25 cellular contexts compared by ENCODE assay signal in genomic region chr9:31334837-31335528, GRCh38.
A peak's percentile ranks its signal among the peaks of the same experiment; 100 is the strongest.
DNase-seq lines count a peak whose midpoint lies in the region; ATAC-seq, FAIRE-seq and TF ChIP-seq lines count a peak whose summit lies in the region.
"Had no signal": no experiment of that assay in that cellular context is flagged by ENCODE, and none has a peak within 500 bp of the region (broad histone marks: within the 10 kb centered on the region; RNA-seq: fewer than 3 reads in every experiment).

No MANE protein-coding gene starts in this region.

- H3K36me3 ChIP-seq in right atrium auricular region (no peaks in the 10 kb centered on the region), endothelial cell of umbilical vein (ENCODE audit: control insufficient read depth in 2 of 2, extremely low read depth in 1 of 2, insufficient read depth in 2 of 2, low read length in 2 of 2) (no peaks in the 10 kb centered on the region), thyroid gland (no peaks in the 10 kb centered on the region), gastroesophageal sphincter (no peaks in the 10 kb centered on the region)
- H3K36me3 ChIP-seq: ascending aorta, suprapubic skin, vagina had no signal

- ATAC-seq in Right ventricle myocardium superior (ENCODE audit: poor library complexity) (peak; percentile 49), gastroesophageal sphincter (no peak)
- ATAC-seq: activated T-cell treated with anti-CD3 and anti-CD28 coated beads, Interleukin-2, amount 50 U/mL, for 72 hours had no signal

- no peak overlapping the region for H3K4me2 ChIP-seq in endothelial cell of umbilical vein (ENCODE audit: insufficient read depth, low read length)

- H3K4me1 ChIP-seq in right atrium auricular region, result peaks cover 0 to 14% of the 10 kb centered on the region in 2 donors
- peaks cover 20% of the 10 kb centered on the region for H3K4me1 ChIP-seq in endothelial cell of umbilical vein (ENCODE audit: control insufficient read depth, extremely low read depth, insufficient read depth, low read length)
- H3K4me1 ChIP-seq in thyroid gland, result peaks cover 2 to 14% of the 10 kb centered on the region in 2 donors
- H3K4me1 ChIP-seq in gastroesophageal sphincter, result peaks cover 0 to 12% (median 0%) of the 10 kb centered on the region in 3 donors
- H3K4me1 ChIP-seq: ascending aorta, vagina had no signal

- DNase-seq in Right ventricle myocardium superior (no peak), right atrium auricular region (ENCODE audit: low spot score) (no peak), MV-4-11 (lab: John Stamatoyannopoulos, UW) (peak; percentile 35), endothelial cell of umbilical vein (ENCODE audit: low read depth, low spot score) (peak; percentile 6), thyroid gland (peak; percentile 20 to 61), activated gamma-delta T cell (lab: John Stamatoyannopoulos, UW) (no peak), NCI-H187 treated with DMSO at 0.1 percent for 48 hours (lab: John Stamatoyannopoulos, UW) (no peak)
- DNase-seq: activated CD4-positive, CD25-positive, alpha-beta regulatory T cell; activated naive CD4-positive, alpha-beta T cell treated with anti-CD3 and anti-CD28 coated beads, Interleukin-2, amount 50 U/mL, for 16 hours; activated T-cell treated with anti-CD3 and anti-CD28 coated beads, Interleukin-2, amount 50 U/mL, for 72 hours; caudate nucleus; KG1; MM.1S; NCI-H1436 treated with DMSO at 0.1 percent for 48 hours; NCI-H526 treated with DMSO at 0.1 percent for 48 hours; occipital lobe; stimulated activated CD4-positive, alpha-beta T cell treated with anti-CD3 and anti-CD28 coated beads, Interleukin-1b, Interleukin-23, amount 100 ng/mL, for 48 hours had no signal

- POLR2A ChIA-PET in endothelial cell of umbilical vein (lab: Charles Lee), result no interaction called here

- dilution Hi-C loops in endothelial cell of umbilical vein (cut with MboI; ENCODE audit: extremely low pct_ligation_motif_present, low sequenced_read_pairs), result no loop called here

- no peak overlapping the region for H3K27ac ChIP-seq in right atrium auricular region
- peak overlapping the region; percentile 41 for H3K27ac ChIP-seq in endothelial cell of umbilical vein (ENCODE audit: insufficient read depth, low read depth, low read length)
- H3K27ac ChIP-seq in thyroid gland, result peak overlapping the region in 1 of 3 donors; percentile 58
- H3K27ac ChIP-seq in gastroesophageal sphincter, result peak overlapping the region in 1 of 4 donors; percentile 11
- H3K27ac ChIP-seq: ascending aorta, C4-2B, suprapubic skin, vagina had no signal

- peak overlapping the region; percentile 28 for H2AFZ ChIP-seq in endothelial cell of umbilical vein (ENCODE audit: low read depth, low read length)

- H3K27me3 ChIP-seq in right atrium auricular region, result no peaks in the 10 kb centered on the region
- no peaks in the 10 kb centered on the region for H3K27me3 ChIP-seq in endothelial cell of umbilical vein (ENCODE audit: control insufficient read depth in 2 of 2, insufficient read depth in 2 of 2, low read length in 2 of 2)
- no peaks in the 10 kb centered on the region for H3K27me3 ChIP-seq in thyroid gland
- H3K27me3 ChIP-seq in gastroesophageal sphincter, result no peaks in the 10 kb centered on the region
- H3K27me3 ChIP-seq: ascending aorta, suprapubic skin, vagina had no signal

- TF ChIP-seq EP300 in gastroesophageal sphincter (IDR thresholded peaks at IDR 0.05), result no peak

- intact Hi-C loops in Right ventricle myocardium superior (cut with DNase I), result no loop called here
- intact Hi-C loops in endothelial cell of umbilical vein (cut with micrococcal nuclease), result loop anchor here (1.0 to 10.0 kb wide), 2 partner anchors 60 to 277 kb away; no protein-coding TSS in a partner anchor
- intact Hi-C loops in thyroid gland (cut with DNase I), result no loop called here

- no peak for TF ChIP-seq POLR2A in endothelial cell of umbilical vein (IDR thresholded peaks at IDR 0.05; ENCODE audit: low read depth, low read length)
- TF ChIP-seq POLR2A in thyroid gland (IDR thresholded peaks at IDR 0.05), result no peak
- no peak for TF ChIP-seq POLR2A in gastroesophageal sphincter (IDR thresholded peaks at IDR 0.05)

- no peak for FAIRE-seq in endothelial cell of umbilical vein (lab: Jason Lieb, UNC)
- FAIRE-seq: H54, HTR-8/SVneo had no signal

- H3K9me3 ChIP-seq in right atrium auricular region (peaks cover 0 to 5% of the 10 kb centered on the region in 2 donors), endothelial cell of umbilical vein (replicated peaks; ENCODE audit: control insufficient read depth, insufficient read depth, low read length) (no peaks in the 10 kb centered on the region), thyroid gland (no peaks in the 10 kb centered on the region), gastroesophageal sphincter (no peaks in the 10 kb centered on the region)
- H3K9me3 ChIP-seq: ascending aorta, suprapubic skin, vagina had no signal

- no peaks in the 10 kb centered on the region for H3K79me2 ChIP-seq in endothelial cell of umbilical vein (ENCODE audit: control insufficient read depth, insufficient read depth, low read length)

- WGBS in thyroid gland, 2 donors, result 64 to 80% methylated on average over 5 to 6 of the region's 6 CpGs
- WGBS in gastroesophageal sphincter (ENCODE audit: low coverage in 1 of 2), 2 donors, result no CpG with 5 or more reads among the region's 6 CpGs

- H3K4me3 ChIP-seq in right atrium auricular region (no peak overlapping the region), endothelial cell of umbilical vein (replicated peaks in 1 of 3; ENCODE audit: insufficient read depth in 1 of 3, low read depth in 1 of 3, low read length in 3 of 3) (no peak overlapping the region), thyroid gland (replicated peaks in 1 of 3) (no peak overlapping the region), gastroesophageal sphincter (no peak overlapping the region)
- H3K4me3 ChIP-seq: ascending aorta, skin epidermis, suprapubic skin, vagina had no signal

- no peak for TF ChIP-seq CTCF in right atrium auricular region (IDR thresholded peaks at IDR 0.05)
- TF ChIP-seq CTCF in endothelial cell of umbilical vein (IDR thresholded peaks at IDR 0.05; ENCODE audit: extremely low read depth in 1 of 2, insufficient read depth in 1 of 2, low read depth in 1 of 2, low read length in 2 of 2), result no peak
- TF ChIP-seq CTCF in thyroid gland (IDR thresholded peaks at IDR 0.05), result no peak
- no peak for TF ChIP-seq CTCF in gastroesophageal sphincter (IDR thresholded peaks at IDR 0.05)

- H3K9me1 ChIP-seq in endothelial cell of umbilical vein (replicated peaks; ENCODE audit: control insufficient read depth, extremely low read depth, insufficient read depth, low read length), result no peaks in the 10 kb centered on the region

- CTCF ChIA-PET in endothelial cell of umbilical vein (lab: Charles Lee), result interaction anchor here (0.6 to 1.1 kb wide), 2 partner anchors 31 to 55 kb away, joined by 3 to 4 read pairs; no protein-coding TSS in a partner anchor

- no peaks in the 10 kb centered on the region for H4K20me1 ChIP-seq in endothelial cell of umbilical vein (replicated peaks; ENCODE audit: control insufficient read depth, extremely low read depth, insufficient read depth, low read length)

- H3K9ac ChIP-seq in endothelial cell of umbilical vein (replicated peaks; ENCODE audit: extremely low read depth, insufficient read depth, low read length), result no peak overlapping the region

- no TSS peak for BruUV-seq in endothelial cell of umbilical vein (replicated peaks; lab: Mats Ljungman, UMichigan)

TF ChIP-seq in endothelial cell of umbilical vein, 7 proteins besides CTCF, POLR2A, EP300 and RAD21:
- TF ChIP-seq POLR2AphosphoS5 (IDR thresholded peaks at IDR 0.05; ENCODE audit: insufficient read depth, low read depth, low read length) (no peak), GATA2 (IDR thresholded peaks at IDR 0.05; ENCODE audit: insufficient read depth, insufficient read length, low read depth, low read length) (no peak), FOS (IDR thresholded peaks at IDR 0.05; ENCODE audit: borderline replicate concordance, insufficient read depth, low read length) (no peak), MAX (IDR thresholded peaks at IDR 0.05; ENCODE audit: insufficient read depth, insufficient read length) (no peak), EZH2 (IDR thresholded peaks at IDR 0.05; ENCODE audit: borderline replicate concordance, low read depth, low read length, severe bottlenecking) (no peak), MYC (IDR thresholded peaks at IDR 0.05; ENCODE audit: low read depth, low read length) (no peak), JUN (IDR thresholded peaks at IDR 0.05; ENCODE audit: borderline replicate concordance, insufficient read depth, insufficient read length, low read depth) (no peak)

Comparison
In these comparisons a context has a peak if more than half of its experiments do, and no peak if none do; other contexts are left out.
1. DNase-seq: peak in MV-4-11 (single experiment), endothelial cell of umbilical vein (single experiment) and thyroid gland (2 of 2); none in Right ventricle myocardium superior (single experiment), right atrium auricular region (single experiment), activated gamma-delta T cell (single experiment) and NCI-H187 treated with DMSO at 0.1 percent for 48 hours (single experiment).